Comparison of ENCODE assay signal across 14 cellular contexts in genomic region chr20:53127027-53127426, GRCh38.
A peak's percentile ranks its signal among the peaks of the same experiment; 100 is the strongest.
DNase-seq lines count a peak whose midpoint lies in the region; ATAC-seq and TF ChIP-seq lines count a peak whose summit lies in the region.
"Had no signal": no experiment of that assay in that cellular context is flagged by ENCODE, and none has a peak within 500 bp of the region (broad histone marks: within the 10 kb centered on the region; RNA-seq: fewer than 3 reads in every experiment).

No MANE protein-coding gene starts in this region.

- intact Hi-C loops in gastrocnemius medialis (cut with DNase I; ENCODE audit: low total_unique reads) = no loop called here

- no peak for TF ChIP-seq EP300 in gastroesophageal sphincter (IDR thresholded peaks at IDR 0.05)

- peaks cover 34% of the 10 kb centered on the region for H3K4me1 Mint-ChIP-seq in activated T-cell treated with anti-CD3 and anti-CD28 coated beads, Interleukin-2, amount 50 U/mL, for 72 hours (ENCODE audit: low read depth)
- H3K4me1 Mint-ChIP-seq in activated T-cell treated with anti-CD3 and anti-CD28 coated beads, Interleukin-2, amount 50 U/mL, for 4 hours (ENCODE audit: low read depth) = peaks cover 27% of the 10 kb centered on the region
- H3K4me1 Mint-ChIP-seq in T-helper 17 cell (peaks cover 6% of the 10 kb centered on the region), nephron progenitor cell (peaks cover 62% of the 10 kb centered on the region)

- no peaks in the 10 kb centered on the region for H3K9me3 Mint-ChIP-seq in activated T-cell treated with anti-CD3 and anti-CD28 coated beads, Interleukin-2, amount 50 U/mL, for 72 hours
- no peaks in the 10 kb centered on the region for H3K9me3 Mint-ChIP-seq in activated T-cell treated with anti-CD3 and anti-CD28 coated beads, Interleukin-2, amount 50 U/mL, for 4 hours
- H3K9me3 Mint-ChIP-seq in nephron progenitor cell = no peaks in the 10 kb centered on the region
- H3K9me3 Mint-ChIP-seq: CD4-positive, alpha-beta T cell had no signal

- ATAC-seq in activated T-cell treated with anti-CD3 and anti-CD28 coated beads, Interleukin-2, amount 50 U/mL, for 72 hours (replicated peaks in 1 of 2) = no peak
- no peak for ATAC-seq in activated T-cell treated with anti-CD3 and anti-CD28 coated beads, Interleukin-2, amount 50 U/mL, for 4 hours
- ATAC-seq in T-helper 17 cell = no peak
- ATAC-seq in gastrocnemius medialis = no peak
- no peak for ATAC-seq in gastroesophageal sphincter

- in situ Hi-C loops in gastrocnemius medialis (cut with MboI; ENCODE audit: low sequenced_read_pairs in 4 of 4) = no loop called here

- H3K27ac Mint-ChIP-seq in activated T-cell treated with anti-CD3 and anti-CD28 coated beads, Interleukin-2, amount 50 U/mL, for 72 hours = peak overlapping the region; percentile 23
- H3K27ac Mint-ChIP-seq in T-helper 17 cell (peak overlapping the region; percentile 14), nephron progenitor cell (peak overlapping the region; percentile 58)
- H3K27ac Mint-ChIP-seq: CD4-positive, alpha-beta T cell had no signal

- TF ChIP-seq POLR2A in gastrocnemius medialis (IDR thresholded peaks at IDR 0.05) (no peak), gastroesophageal sphincter (IDR thresholded peaks at IDR 0.05) (no peak)

- no peak overlapping the region for H3K4me3 ChIP-seq in gastrocnemius medialis
- H3K4me3 ChIP-seq in gastroesophageal sphincter = no peak overlapping the region
- H3K4me3 ChIP-seq: BLaER1 treated with 17β-estradiol and CSF1 and Interleukin-3, amounts not matched to agents 10 nM and 100 nM had no signal

- no peaks in the 10 kb centered on the region for H3K27me3 Mint-ChIP-seq in activated T-cell treated with anti-CD3 and anti-CD28 coated beads, Interleukin-2, amount 50 U/mL, for 72 hours (ENCODE audit: low read depth)
- H3K27me3 Mint-ChIP-seq in activated T-cell treated with anti-CD3 and anti-CD28 coated beads, Interleukin-2, amount 50 U/mL, for 4 hours (ENCODE audit: low read depth) = peaks cover 2% of the 10 kb centered on the region
- H3K27me3 Mint-ChIP-seq in T-helper 17 cell (no peaks in the 10 kb centered on the region), nephron progenitor cell (ENCODE audit: low read depth, poor library complexity) (peaks cover 2% of the 10 kb centered on the region)
- H3K27me3 Mint-ChIP-seq: CD4-positive, alpha-beta T cell had no signal

- no peaks in the 10 kb centered on the region for H3K36me3 ChIP-seq in gastrocnemius medialis
- no peaks in the 10 kb centered on the region for H3K36me3 ChIP-seq in gastroesophageal sphincter
- H3K36me3 ChIP-seq: BLaER1 treated with 17β-estradiol and CSF1 and Interleukin-3, amounts not matched to agents 10 nM and 100 nM had no signal

- H3K4me3 Mint-ChIP-seq in activated T-cell treated with anti-CD3 and anti-CD28 coated beads, Interleukin-2, amount 50 U/mL, for 72 hours = peak overlapping the region in 1 of 2 donors; percentile 2
- H3K4me3 Mint-ChIP-seq in activated T-cell treated with anti-CD3 and anti-CD28 coated beads, Interleukin-2, amount 50 U/mL, for 4 hours = no peak overlapping the region
- H3K4me3 Mint-ChIP-seq in T-helper 17 cell = no peak overlapping the region
- no peak overlapping the region for H3K4me3 Mint-ChIP-seq in nephron progenitor cell
- H3K4me3 Mint-ChIP-seq: CD4-positive, alpha-beta T cell had no signal

- 84 to 95% methylated on average over 2 of the region's 2 CpGs for WGBS in gastroesophageal sphincter (ENCODE audit: low coverage in 1 of 2), 2 donors

- TF ChIP-seq CTCF in C4-2B (conservative IDR thresholded peaks at IDR 0.05) (no peak), nephron progenitor cell (IDR thresholded peaks at IDR 0.05) (no peak), gastrocnemius medialis (IDR thresholded peaks at IDR 0.05 in 4 of 5, conservative IDR thresholded peaks at IDR 0.05 in 1 of 5) (no peak), gastroesophageal sphincter (IDR thresholded peaks at IDR 0.05) (no peak)

- H3K36me3 Mint-ChIP-seq in activated T-cell treated with anti-CD3 and anti-CD28 coated beads, Interleukin-2, amount 50 U/mL, for 72 hours (ENCODE audit: insufficient read depth in 2 of 2) = no peaks in the 10 kb centered on the region
- peaks cover 4% of the 10 kb centered on the region for H3K36me3 Mint-ChIP-seq in activated T-cell treated with anti-CD3 and anti-CD28 coated beads, Interleukin-2, amount 50 U/mL, for 4 hours (ENCODE audit: insufficient read depth)
- H3K36me3 Mint-ChIP-seq in T-helper 17 cell (ENCODE audit: low read depth) = peaks cover 3% of the 10 kb centered on the region
- H3K36me3 Mint-ChIP-seq in nephron progenitor cell (ENCODE audit: low read depth) = peaks cover 35% of the 10 kb centered on the region

- DNase-seq in activated T-cell treated with anti-CD3 and anti-CD28 coated beads, Interleukin-2, amount 50 U/mL, for 72 hours = no peak
- no peak for DNase-seq in activated T-cell treated with anti-CD3 and anti-CD28 coated beads, Interleukin-2, amount 50 U/mL, for 4 hours
- DNase-seq in T-helper 17 cell (no peak), nephron progenitor cell (no peak), gastrocnemius medialis (no peak)
- DNase-seq: ACHN; Calu3; CD4-positive, alpha-beta T cell; DMS 273 treated with DMSO at 0.1 percent for 48 hours; HCEC 1CT; IMR-90 had no signal

- H3K4me1 ChIP-seq in gastrocnemius medialis (no peaks in the 10 kb centered on the region), gastroesophageal sphincter (no peaks in the 10 kb centered on the region)

- H3K9me3 ChIP-seq in T-helper 17 cell (ENCODE audit: control insufficient read depth, low read length, poor library complexity, severe bottlenecking) (no peaks in the 10 kb centered on the region), gastrocnemius medialis (no peaks in the 10 kb centered on the region), gastroesophageal sphincter (no peaks in the 10 kb centered on the region)
- H3K9me3 ChIP-seq: BLaER1 treated with 17β-estradiol and CSF1 and Interleukin-3, amounts not matched to agents 10 nM and 100 nM had no signal

- peak overlapping the region; percentile 42; the same call in 1 of the 2 replicates for H3K27ac ChIP-seq in C4-2B
- no peak overlapping the region for H3K27ac ChIP-seq in gastrocnemius medialis
- H3K27ac ChIP-seq in gastroesophageal sphincter = no peak overlapping the region
- H3K27ac ChIP-seq: BLaER1 treated with 17β-estradiol and CSF1 and Interleukin-3, amounts not matched to agents 10 nM and 100 nM had no signal

- no peaks in the 10 kb centered on the region for H3K27me3 ChIP-seq in gastrocnemius medialis
- no peaks in the 10 kb centered on the region for H3K27me3 ChIP-seq in gastroesophageal sphincter
- H3K27me3 ChIP-seq: BLaER1 treated with 17β-estradiol and CSF1 and Interleukin-3, amounts not matched to agents 10 nM and 100 nM had no signal
